ENCODE assay signal across 8 cellular contexts in genomic region chrX:102745513-102746133, GRCh38. TPM values are rescaled to one million over a fixed set of nuclear protein-coding genes. Genes with fewer than 3 reads are reported as not detected.
DNase-seq lines count a peak whose midpoint lies in the region; ATAC-seq and TF ChIP-seq lines count a peak whose summit lies in the region.

No MANE protein-coding gene starts in this region.

- POLR2A ChIA-PET in A673 (lab: Charles Lee; ENCODE audit: low non-redundant PET): no interaction called here

- H3K27ac ChIP-seq in A673 (ENCODE audit: low read depth, low read length, poor library complexity, severe bottlenecking): no peak overlapping the region
- no peak overlapping the region for H3K27ac ChIP-seq in HUES6 (ENCODE audit: low read depth, low read length)
- H3K27ac ChIP-seq in dorsolateral prefrontal cortex: peak overlapping the region in 36 of 59 donors; percentile 11 to 81 (median 52)

- H3K36me3 ChIP-seq in A673 (ENCODE audit: insufficient read depth, low read length, poor library complexity, severe bottlenecking) (no peaks in the 10 kb centered on the region), HUES6 (ENCODE audit: control insufficient read depth, insufficient read depth, low read length) (no peaks in the 10 kb centered on the region; the same call in 1 of the 2 replicates)

- TF ChIP-seq CTCF in A673 (conservative IDR thresholded peaks at IDR 0.05; ENCODE audit: low read depth, low read length): no peak
- no peak for TF ChIP-seq CTCF in dorsolateral prefrontal cortex (IDR thresholded peaks at IDR 0.05 in 54 of 56, conservative IDR thresholded peaks at IDR 0.05 in 2 of 56; ENCODE audit: low read depth in 1 of 56, partially characterized antibody in 56 of 56)

- CTCF ChIA-PET in A673 (lab: Charles Lee): interaction anchor here (0.5 kb wide), 1 partner anchor 22 kb away, joined by 11 read pairs; no protein-coding TSS in a partner anchor

- no peaks in the 10 kb centered on the region for H3K4me1 ChIP-seq in A673 (ENCODE audit: insufficient read depth, low read length, poor library complexity, severe bottlenecking)
- peaks cover 17% of the 10 kb centered on the region for H3K4me1 ChIP-seq in HUES6 (ENCODE audit: control insufficient read depth, insufficient read depth, low read length)

- H3K9me3 ChIP-seq in A673 (ENCODE audit: low read depth, low read length, poor library complexity, severe bottlenecking) (no peaks in the 10 kb centered on the region), HUES6 (ENCODE audit: control insufficient read depth, insufficient read depth, low read depth, low read length) (peaks cover 3% of the 10 kb centered on the region; the same call in 1 of the 2 replicates)

- peaks cover 0 to 3% (median 0%) of the 10 kb centered on the region in 3 donors for H3K4me1 Mint-ChIP-seq in naive B cell

- peaks cover 0 to 23% (median 0%) of the 10 kb centered on the region in 3 donors for H3K27me3 Mint-ChIP-seq in naive B cell

- DNase-seq in A673 (ENCODE audit: low spot score) (peak; percentile 5), dorsolateral prefrontal cortex (peak in 5 of 10 donors; percentile 10 to 44 (median 34)), naive B cell (no peak), GM03348 (ENCODE audit: low spot score) (no peak), CD1c-positive myeloid dendritic cell (ENCODE audit: extremely low spot score) (no peak), kidney tubule cell (ENCODE audit: low spot score) (no peak)

- H3K4me3 Mint-ChIP-seq in naive B cell: peak overlapping the region; percentile 82 to 90 (median 85)

- intact Hi-C loops in A673 (cut with micrococcal nuclease; ENCODE audit: unreplicated experiment) (no loop called here), dorsolateral prefrontal cortex (cut with DNase I) (no loop called here)

- H3K27me3 ChIP-seq in A673 (replicated peaks; ENCODE audit: insufficient read depth, low read depth, low read length, poor library complexity): no peaks in the 10 kb centered on the region
- no peaks in the 10 kb centered on the region; the same call in 1 of the 2 replicates for H3K27me3 ChIP-seq in HUES6 (ENCODE audit: control insufficient read depth, insufficient read depth, low read length)
- peaks cover 0 to 51% (median 5%) of the 10 kb centered on the region in 45 donors for H3K27me3 ChIP-seq in dorsolateral prefrontal cortex

- BruUV-seq in A673 (replicated peaks; lab: Mats Ljungman, UMichigan): no TSS peak

- ATAC-seq in naive B cell (ENCODE audit: low read depth in 2 of 2): peak; percentile 34 to 41
- no peak for ATAC-seq in HG03139 (IDR thresholded peaks at IDR 0.05; ENCODE audit: unreplicated experiment)

- peak overlapping the region; percentile 66 for H3K9ac ChIP-seq in HUES6 (ENCODE audit: low read length)

- peak overlapping the region in 1 of 6 donors; percentile 87 for H3K27ac Mint-ChIP-seq in naive B cell

- H3K36me3 Mint-ChIP-seq in naive B cell: no peaks in the 10 kb centered on the region

- peak overlapping the region; percentile 34 for H3K4me3 ChIP-seq in A673 (ENCODE audit: low read depth, low read length, poor library complexity, severe bottlenecking)
- H3K4me3 ChIP-seq in HUES6 (ENCODE audit: low read depth, low read length): peak overlapping the region; percentile 78
- peak overlapping the region; percentile 21 to 73 (median 56) for H3K4me3 ChIP-seq in dorsolateral prefrontal cortex

- H3K9me3 Mint-ChIP-seq in naive B cell: no peaks in the 10 kb centered on the region

RNA-seq across cellular contexts. Expression of gene GPRASP3, which starts 25.1 kb away (rescaled TPM):
- total RNA-seq in A673 (2021) (7.8 and 8.3 TPM in 2 replicates), dorsolateral prefrontal cortex (10 to 100 TPM; 15.2 to 70.6 (median 45.4) TPM)
- under 1 TPM in 4 of 6 donors, not detected in 2; 0.23 to 0.57 (median 0.38) TPM for polyA plus RNA-seq in naive B cell (ENCODE audit: low read depth in 6 of 6)

RNA-seq across cellular contexts. Expression of gene GPRASP2, which starts 33.4 kb away (rescaled TPM):
- total RNA-seq in A673 (2021): 9.9 and 14.8 TPM in 2 replicates
- 100 to 1,000 TPM in 18 of 120 experiments, 10 to 100 TPM in 102; 27.3 to 135 (median 78.9) TPM for total RNA-seq in dorsolateral prefrontal cortex
- 1 to 10 TPM in 1 of 6 donors, under 1 TPM in 5; 0.19 to 2.9 (median 0.27) TPM for polyA plus RNA-seq in naive B cell (ENCODE audit: low read depth in 6 of 6)

Comparison
In these comparisons a context has a peak if more than half of its experiments do, and no peak if none do; other contexts are left out.
1. H3K27ac ChIP-seq: peak in dorsolateral prefrontal cortex (36 of 59); none in A673 (single experiment) and HUES6 (single experiment).
2. Peak in every context shown above with its lines, with median percentiles within 50 percentile points of each other: H3K4me3 ChIP-seq.